In the genomic region with DNA sequence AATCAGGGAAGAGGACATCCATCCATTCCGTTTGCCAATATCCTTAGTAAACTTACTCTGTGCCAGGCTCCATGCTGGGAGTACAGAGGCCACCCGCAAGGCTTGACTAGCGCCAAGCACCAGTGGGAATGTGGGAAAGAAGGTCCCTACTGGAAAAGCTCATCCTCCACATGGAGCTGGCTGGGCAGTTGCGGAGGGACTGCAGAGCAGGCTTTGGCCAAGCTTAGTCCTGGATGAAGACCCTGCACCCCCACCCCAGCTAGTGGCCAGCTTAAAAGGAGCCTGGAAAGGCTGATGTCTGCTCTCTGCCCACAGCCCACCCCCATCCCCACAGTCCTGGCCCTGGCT, we compare ENCODE assay signal across 2 cellular contexts.
TF ChIP-seq lines count a peak whose summit lies in the region.

No MANE protein-coding gene starts in this region.

TF ChIP-seq in GM23338, 12 proteins besides CTCF, POLR2A, EP300 and RAD21:
- no peak for TF ChIP-seq ZNF114 (CRISPR knock-in tag; IDR thresholded peaks at IDR 0.05)

TF ChIP-seq in endothelial cell of umbilical vein, 7 proteins besides CTCF, POLR2A, EP300 and RAD21:
- TF ChIP-seq EZH2 (IDR thresholded peaks at IDR 0.05; ENCODE audit: borderline replicate concordance, low read depth, low read length, severe bottlenecking) = no peak
